In genomic region chr14:34120185-34120977, GRCh38 we compare ENCODE assay signal across 21 cellular contexts.
DNase-seq lines count a peak whose midpoint lies in the region; ATAC-seq and TF ChIP-seq lines count a peak whose summit lies in the region.
"Had no signal": no experiment of that assay in that cellular context is flagged by ENCODE, and none has a peak within 500 bp of the region (broad histone marks: within the 10 kb centered on the region; RNA-seq: fewer than 3 reads in every experiment).

No MANE protein-coding gene starts in this region.

- intact Hi-C loops in Right ventricle myocardium superior (cut with DNase I) (no loop called here), left ventricle myocardium superior (cut with micrococcal nuclease) (no loop called here)
- intact Hi-C loops in CD8-positive, alpha-beta T cell (cut with DNase I, micrococcal nuclease) = no loop called here

- H3K27me3 Mint-ChIP-seq in CD8-positive, alpha-beta T cell (ENCODE audit: low read depth) = no peaks in the 10 kb centered on the region

- H3K4me3 ChIP-seq in right atrium auricular region (no peak overlapping the region), RWPE2 (ENCODE audit: severe bottlenecking) (no peak overlapping the region)
- H3K4me3 ChIP-seq in CD8-positive, alpha-beta T cell (ENCODE audit: low read depth, low read length) = no peak overlapping the region
- H3K4me3 ChIP-seq: testis had no signal

- peak; percentile 75 for ATAC-seq in Right ventricle myocardium superior (ENCODE audit: poor library complexity)
- peak; percentile 35; the same call in 1 of the 3 replicates for ATAC-seq in RWPE2 (ENCODE audit: low read depth)
- ATAC-seq in left ventricle myocardium superior = peak; percentile 81
- no peak for ATAC-seq in CD8-positive, alpha-beta T cell
- no peak for ATAC-seq in HG02938 (IDR thresholded peaks at IDR 0.05; ENCODE audit: unreplicated experiment)
- ATAC-seq: stimulated activated naive B cell treated with anti-CD40 and anti-IgM and Interleukin-4, amounts not matched to agents 10 μg/mL and 1 μg/mL and 100 μg/mL, for 72 hours had no signal

- peaks cover 4% of the 10 kb centered on the region for H3K9me3 Mint-ChIP-seq in CD8-positive, alpha-beta T cell

- no peak overlapping the region for H3K4me3 Mint-ChIP-seq in CD8-positive, alpha-beta T cell
- H3K4me3 Mint-ChIP-seq: activated naive CD8-positive, alpha-beta T cell; stimulated activated naive B cell treated with anti-CD40 and anti-IgM and Interleukin-4, amounts not matched to agents 10 μg/mL and 1 μg/mL and 100 μg/mL, for 72 hours had no signal

- no peak for DNase-seq in Right ventricle myocardium superior
- DNase-seq in right atrium auricular region (ENCODE audit: low spot score) = no peak
- DNase-seq in RWPE2 (ENCODE audit: low spot score) = no peak
- DNase-seq in left ventricle myocardium superior = no peak
- DNase-seq in CD8-positive, alpha-beta T cell = no peak
- DNase-seq in superior temporal gyrus (ENCODE audit: extremely low spot score) = no peak
- DNase-seq: activated CD4-positive, alpha-beta T cell treated with anti-CD3 and anti-CD28 coated beads, Interleukin-2, amount 50 U/mL, for 4 hours; C1 segment of cervical spinal cord; Calu3; central memory CD4-positive, alpha-beta T cell; dermis blood vessel endothelial cell; kidney glomerular epithelial cell; NCI-H1436; NCI-H2171; NCI-H748 treated with DMSO at 0.1 percent for 48 hours; stimulated activated CD4-positive, alpha-beta T cell treated with anti-CD3 and anti-CD28 coated beads, Interleukin-2, amount 100 ng/mL, for 48 hours; stimulated activated naive B cell treated with anti-CD40 and anti-IgM and Interleukin-4, amounts not matched to agents 10 μg/mL and 1 μg/mL and 100 μg/mL, for 72 hours; T-helper 9 cell; testis had no signal

- CTCF ChIA-PET in CD8-positive, alpha-beta T cell (lab: Charles Lee) = no interaction called here

- H3K36me3 Mint-ChIP-seq in CD8-positive, alpha-beta T cell = no peaks in the 10 kb centered on the region
- H3K36me3 Mint-ChIP-seq: stimulated activated naive B cell treated with anti-CD40 and anti-IgM and Interleukin-4, amounts not matched to agents 10 μg/mL and 1 μg/mL and 100 μg/mL, for 72 hours had no signal

- H3K36me3 ChIP-seq in right atrium auricular region (no peaks in the 10 kb centered on the region), RWPE2 (ENCODE audit: low read depth) (no peaks in the 10 kb centered on the region)
- H3K36me3 ChIP-seq in CD8-positive, alpha-beta T cell (ENCODE audit: insufficient read depth, low read length) = no peaks in the 10 kb centered on the region

- no peaks in the 10 kb centered on the region for H3K4me1 ChIP-seq in right atrium auricular region
- H3K4me1 ChIP-seq in RWPE2 (ENCODE audit: insufficient read depth, poor library complexity, severe bottlenecking) = no peaks in the 10 kb centered on the region
- no peaks in the 10 kb centered on the region for H3K4me1 ChIP-seq in CD8-positive, alpha-beta T cell (ENCODE audit: insufficient read depth, low read length)
- H3K4me1 ChIP-seq: testis had no signal

- H3K9me3 ChIP-seq in right atrium auricular region (peaks cover 0 to 6% of the 10 kb centered on the region in 2 donors), RWPE2 (ENCODE audit: severe bottlenecking) (no peaks in the 10 kb centered on the region)
- H3K9me3 ChIP-seq in CD8-positive, alpha-beta T cell (ENCODE audit: low read length) = no peaks in the 10 kb centered on the region
- H3K9me3 ChIP-seq: testis had no signal

- TF ChIP-seq CTCF in right atrium auricular region (IDR thresholded peaks at IDR 0.05) = no peak
- TF ChIP-seq CTCF in RWPE2 (IDR thresholded peaks at IDR 0.05; ENCODE audit: poor library complexity, severe bottlenecking) = no peak
- TF ChIP-seq CTCF in CD8-positive, alpha-beta T cell (IDR thresholded peaks at IDR 0.05) = no peak

- no peak overlapping the region for H3K27ac Mint-ChIP-seq in CD8-positive, alpha-beta T cell
- H3K27ac Mint-ChIP-seq: activated naive CD8-positive, alpha-beta T cell; stimulated activated naive B cell treated with anti-CD40 and anti-IgM and Interleukin-4, amounts not matched to agents 10 μg/mL and 1 μg/mL and 100 μg/mL, for 72 hours had no signal

- H3K4me1 Mint-ChIP-seq in CD8-positive, alpha-beta T cell (ENCODE audit: low read depth) = no peaks in the 10 kb centered on the region
- H3K4me1 Mint-ChIP-seq: stimulated activated naive B cell treated with anti-CD40 and anti-IgM and Interleukin-4, amounts not matched to agents 10 μg/mL and 1 μg/mL and 100 μg/mL, for 72 hours had no signal

- POLR2A ChIA-PET in CD8-positive, alpha-beta T cell (lab: Charles Lee) = no interaction called here

- H3K27ac ChIP-seq in right atrium auricular region (peak overlapping the region in 1 of 2 donors; percentile 61), RWPE2 (ENCODE audit: poor library complexity, severe bottlenecking) (no peak overlapping the region)
- H3K27ac ChIP-seq in CD8-positive, alpha-beta T cell (ENCODE audit: low read depth, low read length) = no peak overlapping the region
- H3K27ac ChIP-seq: testis had no signal

- H3K27me3 ChIP-seq in right atrium auricular region (no peaks in the 10 kb centered on the region), RWPE2 (ENCODE audit: insufficient read depth, poor library complexity, severe bottlenecking) (no peaks in the 10 kb centered on the region)
- no peaks in the 10 kb centered on the region for H3K27me3 ChIP-seq in CD8-positive, alpha-beta T cell (ENCODE audit: insufficient read depth, low read length)
- H3K27me3 ChIP-seq: testis had no signal

Comparison
In these comparisons a context has a peak if more than half of its experiments do, and no peak if none do; other contexts are left out.
1. ATAC-seq: peak in Right ventricle myocardium superior (single experiment), RWPE2 (single experiment) and left ventricle myocardium superior (single experiment); none in CD8-positive, alpha-beta T cell (single experiment) and HG02938 (single experiment).